8 cellular contexts compared by ENCODE assay signal in genomic region chr6:149560736-149561135, GRCh38. TPM values are rescaled to one million over a fixed set of nuclear protein-coding genes. Genes with fewer than 3 reads are reported as not detected.
DNase-seq lines count a peak whose midpoint lies in the region; ATAC-seq and TF ChIP-seq lines count a peak whose summit lies in the region.

No MANE protein-coding gene starts in this region.

- H3K27ac ChIP-seq in MM.1S (ENCODE audit: low read length) (no peak overlapping the region), dorsolateral prefrontal cortex (no peak overlapping the region), spleen (no peak overlapping the region), sigmoid colon (no peak overlapping the region)

- no peaks in the 10 kb centered on the region for H3K9me3 ChIP-seq in MM.1S (replicated peaks; ENCODE audit: insufficient read depth, low read length)
- H3K9me3 ChIP-seq in spleen, result no peaks in the 10 kb centered on the region
- H3K9me3 ChIP-seq in sigmoid colon, result no peaks in the 10 kb centered on the region

- TF ChIP-seq POLR2A in spleen (IDR thresholded peaks at IDR 0.05) (no peak), sigmoid colon (IDR thresholded peaks at IDR 0.05) (no peak)

- H3K36me3 ChIP-seq in MM.1S (replicated peaks; ENCODE audit: insufficient read depth, low read length) (no peaks in the 10 kb centered on the region), spleen (no peaks in the 10 kb centered on the region), sigmoid colon (no peaks in the 10 kb centered on the region)

- TF ChIP-seq EP300 in sigmoid colon (IDR thresholded peaks at IDR 0.05), result no peak

- intact Hi-C loops in dorsolateral prefrontal cortex (cut with DNase I) (loop anchor here in 1 of 2 donors (10.0 kb wide), 3 partner anchors 184 to 454 kb away; partner anchors contain the start of genes NUP43, PCMT1 and RAET1G), spleen (cut with DNase I; ENCODE audit: low total_unique reads) (loop anchor here (10.0 kb wide), 1 partner anchor 154 kb away; the partner anchor contains the start of gene LATS1), sigmoid colon (cut with DNase I) (loop anchor here (10.0 kb wide), 1 partner anchor 184 kb away; the partner anchor contains the start of genes NUP43 and PCMT1)

- H3K9me2 ChIP-seq in MM.1S (replicated peaks; ENCODE audit: insufficient read depth, low read length), result no peaks in the 10 kb centered on the region

- DNase-seq in activated effector memory CD4-positive, alpha-beta T cell treated with anti-CD3 and anti-CD28 coated beads, Interleukin-2, amount 50 U/mL, for 16 hours, result peak; percentile 69
- no peak for DNase-seq in activated effector memory CD4-positive, alpha-beta T cell treated with Interleukin-2 at 50 U/mL for 16 hours
- DNase-seq in MM.1S, result no peak
- DNase-seq in dorsolateral prefrontal cortex, result no peak
- no peak for DNase-seq in spleen
- no peak for DNase-seq in sigmoid colon
- no peak for DNase-seq in HPDE6-E6E7 (ENCODE audit: extremely low spot score)

- H3F3A ChIP-seq in MM.1S (ENCODE audit: insufficient read depth, low read length), result no peaks in the 10 kb centered on the region; the same call in 1 of the 2 replicates

- no peaks in the 10 kb centered on the region for H3K79me2 ChIP-seq in MM.1S (ENCODE audit: low read length)

- no peaks in the 10 kb centered on the region for H4K20me1 ChIP-seq in MM.1S (ENCODE audit: insufficient read depth, low read length)

- H3K4me2 ChIP-seq in MM.1S (ENCODE audit: low read depth, low read length), result no peak overlapping the region

- no peak overlapping the region for H2AFZ ChIP-seq in MM.1S (ENCODE audit: low read length)

- H3K4me3 ChIP-seq in MM.1S (ENCODE audit: low read length), result no peak overlapping the region
- no peak overlapping the region for H3K4me3 ChIP-seq in dorsolateral prefrontal cortex
- no peak overlapping the region for H3K4me3 ChIP-seq in spleen
- H3K4me3 ChIP-seq in sigmoid colon, result no peak overlapping the region

- no peak for ATAC-seq in GM21526 (IDR thresholded peaks at IDR 0.05; ENCODE audit: low FRiP score, unreplicated experiment)

- 49 to 73% (median 69%) methylated on average over 3 of the region's 3 CpGs for WGBS in spleen, 5 donors
- 42 to 76% methylated on average over 3 of the region's 3 CpGs for WGBS in sigmoid colon, 2 donors

- H3K9ac ChIP-seq in MM.1S (ENCODE audit: low read length), result no peak overlapping the region

- H3K4me1 ChIP-seq in MM.1S (ENCODE audit: low read length), result no peaks in the 10 kb centered on the region
- peaks cover 0 to 16% (median 7%) of the 10 kb centered on the region in 6 donors for H3K4me1 ChIP-seq in spleen
- peaks cover 0 to 9% (median 7%) of the 10 kb centered on the region in 4 donors for H3K4me1 ChIP-seq in sigmoid colon

- H3K27me3 ChIP-seq in MM.1S (replicated peaks; ENCODE audit: insufficient read depth, low read length), result peaks cover 22% of the 10 kb centered on the region
- H3K27me3 ChIP-seq in dorsolateral prefrontal cortex, result no peaks in the 10 kb centered on the region
- no peaks in the 10 kb centered on the region for H3K27me3 ChIP-seq in spleen (replicated peaks in 1 of 7)
- no peaks in the 10 kb centered on the region for H3K27me3 ChIP-seq in sigmoid colon

- TF ChIP-seq CTCF in MM.1S (IDR thresholded peaks at IDR 0.05; ENCODE audit: low read length), result peak; percentile 35
- peak in 34 of 56 donors; percentile 8 to 58 (median 30) for TF ChIP-seq CTCF in dorsolateral prefrontal cortex (IDR thresholded peaks at IDR 0.05 in 54 of 56, conservative IDR thresholded peaks at IDR 0.05 in 2 of 56; ENCODE audit: low read depth in 1 of 56, partially characterized antibody in 56 of 56)
- peak in 7 of 11 experiments; percentile 9 to 53 (median 43) for TF ChIP-seq CTCF in spleen (IDR thresholded peaks at IDR 0.05 in 8 of 11, conservative IDR thresholded peaks at IDR 0.05 in 3 of 11)
- TF ChIP-seq CTCF in sigmoid colon (IDR thresholded peaks at IDR 0.05), result peak in 1 of 4 experiments; percentile 28

RNA-seq across cellular contexts. Expression of gene GINM1, which starts 5.4 kb away (rescaled TPM):
- total RNA-seq in dorsolateral prefrontal cortex (10 to 100 TPM; 24.7 to 50.8 (median 35.4) TPM), spleen (10 to 100 TPM; 28.4 to 47.7 (median 37.6) TPM), sigmoid colon (10 to 100 TPM; 61.6 to 82.4 (median 74.4) TPM)
- polyA plus RNA-seq in spleen (10 to 100 TPM; 16.7 to 25.2 (median 21.8) TPM), sigmoid colon (10 to 100 TPM; 15.5 to 32.6 (median 27.0) TPM)

RNA-seq across cellular contexts. Expression of gene PPIL4, which starts 14.9 kb away (rescaled TPM):
- 10 to 100 TPM; 20.6 to 52.2 (median 37.6) TPM for total RNA-seq in dorsolateral prefrontal cortex
- total RNA-seq in spleen, result 10 to 100 TPM; 24.8 to 36.8 (median 30.7) TPM
- polyA plus RNA-seq in spleen, result 10 to 100 TPM; 14.7 to 18.5 (median 16.8) TPM
- total RNA-seq in sigmoid colon, result 10 to 100 TPM; 31.3 to 35.0 (median 31.9) TPM
- 10 to 100 TPM; 15.6 to 18.6 (median 17.6) TPM for polyA plus RNA-seq in sigmoid colon
